In genomic region chr7:50405246-50405645, GRCh38 we compare ENCODE assay signal across 17 cellular contexts. TPM values are rescaled to one million over a fixed set of nuclear protein-coding genes. Genes with fewer than 3 reads are reported as not detected.
DNase-seq lines count a peak whose midpoint lies in the region; ATAC-seq and TF ChIP-seq lines count a peak whose summit lies in the region.
"Had no signal": no experiment of that assay in that cellular context is flagged by ENCODE, and none has a peak within 500 bp of the region (broad histone marks: within the 10 kb centered on the region; RNA-seq: fewer than 3 reads in every experiment).

No MANE protein-coding gene starts in this region.

- peaks cover 83% of the 10 kb centered on the region for H3K4me1 Mint-ChIP-seq in CD4-positive, alpha-beta T cell (ENCODE audit: low read depth)
- H3K4me1 Mint-ChIP-seq in Calu3 (ENCODE audit: low read depth, unreplicated experiment): no peaks in the 10 kb centered on the region

- no peak overlapping the region for H3K9ac ChIP-seq in OCI-LY1 (ENCODE audit: low read length)

- no peaks in the 10 kb centered on the region for H3K27me3 ChIP-seq in CD4-positive, alpha-beta T cell (ENCODE audit: control insufficient read depth, insufficient read depth, low read length)
- no peaks in the 10 kb centered on the region for H3K27me3 ChIP-seq in OCI-LY1 (ENCODE audit: insufficient read depth, low read length)
- H3K27me3 ChIP-seq: right atrium auricular region had no signal

- peaks cover 52% of the 10 kb centered on the region for H3K36me3 Mint-ChIP-seq in CD4-positive, alpha-beta T cell (ENCODE audit: low read depth)
- H3K36me3 Mint-ChIP-seq in Calu3 (ENCODE audit: insufficient read depth, unreplicated experiment): no peaks in the 10 kb centered on the region

- no peak overlapping the region for H3K4me2 ChIP-seq in OCI-LY1 (ENCODE audit: low read length)

- H2AFZ ChIP-seq in OCI-LY1 (ENCODE audit: low read length): no peak overlapping the region

- no peaks in the 10 kb centered on the region for H3K9me3 Mint-ChIP-seq in CD4-positive, alpha-beta T cell
- no peaks in the 10 kb centered on the region for H3K9me3 Mint-ChIP-seq in Calu3 (ENCODE audit: low read depth, unreplicated experiment)

- peak overlapping the region; percentile 79 for H3K27ac Mint-ChIP-seq in CD4-positive, alpha-beta T cell
- no peak overlapping the region for H3K27ac Mint-ChIP-seq in Calu3 (ENCODE audit: unreplicated experiment)

- H3K4me3 Mint-ChIP-seq in CD4-positive, alpha-beta T cell: no peak overlapping the region
- no peak overlapping the region for H3K4me3 Mint-ChIP-seq in Calu3 (ENCODE audit: low read depth, unreplicated experiment)

- DNase-seq in CD4-positive, alpha-beta T cell: no peak
- DNase-seq in medulla oblongata (ENCODE audit: extremely low spot score): peak; percentile 6
- DNase-seq in Calu3: no peak
- no peak for DNase-seq in middle frontal gyrus (ENCODE audit: extremely low spot score, low spot score)
- DNase-seq: activated CD4-positive, alpha-beta T cell treated with anti-CD3 and anti-CD28 coated beads, Interleukin-2, amount 50 U/mL, for 1 hour; GF-D8; kidney glomerular epithelial cell; NCI-H1092 treated with DMSO at 0.1 percent for 48 hours; NCI-H510A; stimulated activated CD4-positive, alpha-beta T cell treated with anti-CD3 and anti-CD28 coated beads, Interleukin-4, amount 100 ng/mL, for 24 hours; stimulated activated naive CD4-positive, alpha-beta T cell treated with Interleukin-2 at 50 U/mL for 16 hours had no signal

- H3K4me3 ChIP-seq in OCI-LY1 (ENCODE audit: low read depth, low read length, poor library complexity, severe bottlenecking): no peak overlapping the region
- H3K4me3 ChIP-seq: right atrium auricular region had no signal

- H3K4me1 ChIP-seq in OCI-LY1 (ENCODE audit: insufficient read depth, low read length, severe bottlenecking): peaks cover 24% of the 10 kb centered on the region
- H3K4me1 ChIP-seq: right atrium auricular region had no signal

- no peak for TF ChIP-seq CTCF in CD4-positive, alpha-beta T cell (IDR thresholded peaks at IDR 0.05)
- TF ChIP-seq CTCF in OCI-LY1 (IDR thresholded peaks at IDR 0.05; ENCODE audit: low read length) (no peak), Calu3 (IDR thresholded peaks at IDR 0.05; ENCODE audit: unreplicated experiment) (no peak)

- no peaks in the 10 kb centered on the region for H3K9me3 ChIP-seq in CD4-positive, alpha-beta T cell (ENCODE audit: control insufficient read depth, low read length)
- no peaks in the 10 kb centered on the region for H3K9me3 ChIP-seq in OCI-LY1 (ENCODE audit: low read length)
- H3K9me3 ChIP-seq: right atrium auricular region had no signal

- H3K9me2 ChIP-seq in OCI-LY1 (ENCODE audit: low read depth, low read length): no peaks in the 10 kb centered on the region

- H3F3A ChIP-seq in OCI-LY1 (ENCODE audit: insufficient read depth, low read length): peaks cover 10% of the 10 kb centered on the region; the same call in 1 of the 2 replicates

- no peaks in the 10 kb centered on the region for H4K20me1 ChIP-seq in OCI-LY1 (ENCODE audit: insufficient read depth, low read length)

- no peak for ATAC-seq in CD4-positive, alpha-beta T cell (ENCODE audit: poor library complexity)
- ATAC-seq in GM18502 (IDR thresholded peaks at IDR 0.05; ENCODE audit: poor library complexity, unreplicated experiment) (peak; percentile 25), SK-N-SH treated with all-trans-retinoic acid at 6 μM for 48 hours (no peak)

- H3K79me2 ChIP-seq in OCI-LY1 (ENCODE audit: insufficient read depth, low read length): no peaks in the 10 kb centered on the region

- H3K36me3 ChIP-seq in OCI-LY1 (ENCODE audit: insufficient read depth, low read length): peaks cover 49% of the 10 kb centered on the region
- H3K36me3 ChIP-seq: right atrium auricular region had no signal

- peak overlapping the region; percentile 37 for H3K27ac ChIP-seq in CD4-positive, alpha-beta T cell (ENCODE audit: low read depth, low read length)
- H3K27ac ChIP-seq in OCI-LY1 (ENCODE audit: low read depth, low read length, poor library complexity, severe bottlenecking): peak overlapping the region; percentile 9
- H3K27ac ChIP-seq: C4-2B, epithelial cell of prostate, right atrium auricular region had no signal

- intact Hi-C loops in CD4-positive, alpha-beta T cell (cut with DNase I, micrococcal nuclease): no loop called here
- intact Hi-C loops in Calu3 (cut with micrococcal nuclease; ENCODE audit: unreplicated experiment): no loop called here

- no peaks in the 10 kb centered on the region for H3K27me3 Mint-ChIP-seq in CD4-positive, alpha-beta T cell
- H3K27me3 Mint-ChIP-seq in Calu3 (ENCODE audit: unreplicated experiment): peaks cover 94% of the 10 kb centered on the region

- BruUV-seq in Calu3 (replicated peaks; lab: Mats Ljungman, UMichigan): no TSS peak

- POLR2A ChIA-PET in CD4-positive, alpha-beta T cell (lab: Charles Lee): interaction anchor here (1.0 to 1.2 kb wide), 2 partner anchors 13 to 199 kb away, joined by 3 to 5 read pairs; no protein-coding TSS in a partner anchor

- CTCF ChIA-PET in CD4-positive, alpha-beta T cell (lab: Charles Lee): no interaction called here
- CTCF ChIA-PET in Calu3 (lab: Charles Lee): interaction anchor here (0.7 kb wide), 1 partner anchor 13 kb away, joined by 3 read pairs; no protein-coding TSS in a partner anchor

TF ChIP-seq in SK-N-SH treated with all-trans-retinoic acid at 6 μM for 48 hours, 23 proteins besides CTCF, POLR2A, EP300 and RAD21:
- TF ChIP-seq ZC3H10 (CRISPR knock-in tag; IDR thresholded peaks at IDR 0.05): no peak
- no peak for TF ChIP-seq POU6F1 (CRISPR knock-in tag; IDR thresholded peaks at IDR 0.05; ENCODE audit: borderline replicate concordance, low read depth)
- TF ChIP-seq GLIS3 (CRISPR knock-in tag; IDR thresholded peaks at IDR 0.05): no peak
- TF ChIP-seq SNAI2 (CRISPR knock-in tag; IDR thresholded peaks at IDR 0.05): no peak
- TF ChIP-seq ZNF70 (CRISPR knock-in tag; IDR thresholded peaks at IDR 0.05): no peak
- TF ChIP-seq ZFP30 (CRISPR knock-in tag; IDR thresholded peaks at IDR 0.05): no peak
- TF ChIP-seq RARB (CRISPR knock-in tag; IDR thresholded peaks at IDR 0.05): no peak
- TF ChIP-seq BACH2 (CRISPR knock-in tag; IDR thresholded peaks at IDR 0.05; ENCODE audit: borderline replicate concordance): no peak
- TF ChIP-seq PATZ1 (CRISPR knock-in tag; IDR thresholded peaks at IDR 0.05; ENCODE audit: borderline replicate concordance): no peak
- no peak for TF ChIP-seq ESRRG (CRISPR knock-in tag; IDR thresholded peaks at IDR 0.05)

RNA-seq across cellular contexts. Expression of gene FIGNL1, which starts 44.9 kb away (rescaled TPM):
- total RNA-seq in CD4-positive, alpha-beta T cell: 10 to 100 TPM; 10.4 to 11.5 TPM
- 36.3 and 42.5 TPM in 2 replicates for total RNA-seq in Calu3 (2022)
